11 cellular contexts compared by ENCODE assay signal in the genomic region with DNA sequence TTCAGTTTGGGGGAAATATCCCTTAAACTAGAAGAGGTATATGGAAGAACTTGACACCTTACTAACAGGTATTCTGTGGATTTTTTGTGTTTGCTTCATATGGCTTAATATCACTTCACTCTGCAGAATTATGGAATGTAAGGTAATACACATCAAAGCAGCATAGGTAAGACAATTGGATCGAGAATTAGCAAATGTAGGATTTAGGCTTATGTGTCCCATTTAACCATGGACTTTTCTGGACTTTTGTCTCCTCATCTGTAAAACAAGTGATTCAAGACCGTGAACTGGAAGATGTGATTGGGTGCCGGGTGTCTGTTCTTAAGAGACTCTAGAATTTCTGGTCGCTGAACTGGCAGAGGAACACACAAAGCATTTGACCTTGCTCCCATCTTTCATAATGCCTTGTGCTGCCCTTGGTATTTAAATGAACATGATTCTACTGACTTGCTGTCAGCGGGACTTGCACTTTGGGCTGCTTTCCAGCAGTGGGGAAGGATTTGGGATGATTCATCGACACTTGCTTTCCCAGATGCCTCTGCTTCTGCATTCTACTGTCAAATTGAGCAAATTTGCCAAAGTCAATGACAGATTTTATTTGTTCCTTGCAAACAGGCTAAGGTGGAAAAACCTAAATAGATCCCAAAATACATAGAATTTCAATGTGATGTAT.
DNase-seq lines count a peak whose midpoint lies in the region; ATAC-seq and TF ChIP-seq lines count a peak whose summit lies in the region.
"Had no signal": no experiment of that assay in that cellular context is flagged by ENCODE, and none has a peak within 500 bp of the region (broad histone marks: within the 10 kb centered on the region; RNA-seq: fewer than 3 reads in every experiment).

No MANE protein-coding gene starts in this region.

- peaks cover 4% of the 10 kb centered on the region; the same call in 1 of the 2 replicates for H4K20me1 ChIP-seq in GM23338 (replicated peaks; ENCODE audit: insufficient read depth)

- DNase-seq in AG09319 (ENCODE audit: extremely low read depth, low read depth) (peak; percentile 19), HT1080 (ENCODE audit: low read depth) (peak; percentile 52), brain microvascular endothelial cell (peak; percentile 70), kidney tubule cell (ENCODE audit: low spot score) (peak; percentile 78), endodermal cell (no peak), ecto neural progenitor cell (ENCODE audit: low spot score) (no peak), GM23338 (ENCODE audit: low spot score) (no peak)
- DNase-seq: NCI-H1048 had no signal

- H3K9ac ChIP-seq in endodermal cell (ENCODE audit: extremely low read depth, low read length, poor library complexity, severe bottlenecking), result no peak overlapping the region

- no peaks in the 10 kb centered on the region for H3K36me3 ChIP-seq in brain microvascular endothelial cell (replicated peaks)
- no peaks in the 10 kb centered on the region for H3K36me3 ChIP-seq in endodermal cell (ENCODE audit: control insufficient read depth, insufficient read depth, low read length)
- no peaks in the 10 kb centered on the region for H3K36me3 ChIP-seq in GM23338 (ENCODE audit: insufficient read depth)

- WGBS in endodermal cell (ENCODE audit: insufficient coverage in 1 of 2, insufficient read length in 1 of 2), 2 experiments, result 92 to 95% methylated on average over 4 to 6 of the region's 6 CpGs

- H3K79me2 ChIP-seq in GM23338 (replicated peaks; ENCODE audit: insufficient read depth), result no peaks in the 10 kb centered on the region

- H3K36me3 Mint-ChIP-seq in endodermal cell (ENCODE audit: low read depth) (no peaks in the 10 kb centered on the region), GM23338 (ENCODE audit: low read depth) (no peaks in the 10 kb centered on the region)

- H3F3A ChIP-seq in GM23338 (replicated peaks; ENCODE audit: low read depth), result no peaks in the 10 kb centered on the region

- H3K9me3 ChIP-seq in endodermal cell (ENCODE audit: control insufficient read depth, low read length), result no peaks in the 10 kb centered on the region

- H3K4me1 ChIP-seq in endodermal cell (ENCODE audit: control insufficient read depth, insufficient read depth, low read length) (no peaks in the 10 kb centered on the region), GM23338 (ENCODE audit: insufficient read depth) (no peaks in the 10 kb centered on the region)

- no peak overlapping the region for H3K27ac ChIP-seq in brain microvascular endothelial cell
- no peak overlapping the region for H3K27ac ChIP-seq in endodermal cell (ENCODE audit: low read depth, low read length)
- H3K27ac ChIP-seq in GM23338 (ENCODE audit: low read depth), result no peak overlapping the region

- no peak for ATAC-seq in GM18907 (IDR thresholded peaks at IDR 0.05; ENCODE audit: unreplicated experiment)
- no peak for ATAC-seq in GM23338
- ATAC-seq: esophagus mucosa had no signal

- H3K4me3 ChIP-seq in brain microvascular endothelial cell (ENCODE audit: low read depth, low read length) (no peak overlapping the region), endodermal cell (ENCODE audit: low read length) (no peak overlapping the region), GM23338 (no peak overlapping the region)

- no peak overlapping the region for H2AFZ ChIP-seq in GM23338

- no peaks in the 10 kb centered on the region for H3K9me2 ChIP-seq in GM23338 (ENCODE audit: insufficient read depth)

- peaks cover 6% of the 10 kb centered on the region for H3K4me1 Mint-ChIP-seq in endodermal cell
- peaks cover 6% of the 10 kb centered on the region for H3K4me1 Mint-ChIP-seq in GM23338

- H3K4me3 Mint-ChIP-seq in endodermal cell, result no peak overlapping the region
- H3K4me3 Mint-ChIP-seq in GM23338, result no peak overlapping the region
- H3K4me3 Mint-ChIP-seq: CD14-positive monocyte had no signal

- no peak overlapping the region for H3K4me2 ChIP-seq in GM23338

- TF ChIP-seq CTCF in AG09319 (IDR thresholded peaks at IDR 0.05; ENCODE audit: low read depth, low read length) (no peak), brain microvascular endothelial cell (IDR thresholded peaks at IDR 0.05; ENCODE audit: low read depth, low read length, missing control alignments) (no peak), endodermal cell (conservative IDR thresholded peaks at IDR 0.05) (no peak), GM23338 (conservative IDR thresholded peaks at IDR 0.05; ENCODE audit: low read depth in 2 of 2) (no peak)

- H3K27me3 Mint-ChIP-seq in endodermal cell (ENCODE audit: insufficient read depth), result peaks cover 3% of the 10 kb centered on the region
- no peaks in the 10 kb centered on the region for H3K27me3 Mint-ChIP-seq in GM23338 (ENCODE audit: insufficient read depth, low read depth, poor library complexity)

- in situ Hi-C loops in brain microvascular endothelial cell (cut with HindIII; ENCODE audit: low pct_ligation_motif_present, low sequenced_read_pairs), result no loop called here

- H3K27ac Mint-ChIP-seq in endodermal cell (no peak overlapping the region), GM23338 (no peak overlapping the region)
- H3K27ac Mint-ChIP-seq: CD14-positive monocyte had no signal

- no peaks in the 10 kb centered on the region for H3K27me3 ChIP-seq in brain microvascular endothelial cell (replicated peaks)
- no peaks in the 10 kb centered on the region for H3K27me3 ChIP-seq in endodermal cell (ENCODE audit: control insufficient read depth, insufficient read depth, low read length, poor library complexity, severe bottlenecking)
- H3K27me3 ChIP-seq in GM23338 (ENCODE audit: insufficient read depth), result no peaks in the 10 kb centered on the region

- H3K9me3 Mint-ChIP-seq in endodermal cell, result no peaks in the 10 kb centered on the region
- no peaks in the 10 kb centered on the region for H3K9me3 Mint-ChIP-seq in GM23338

TF ChIP-seq in GM23338, 12 proteins besides CTCF, POLR2A, EP300 and RAD21:
- TF ChIP-seq EZH2 (IDR thresholded peaks at IDR 0.05; ENCODE audit: low read depth, unreplicated experiment), result no peak
- TF ChIP-seq EZH2phosphoT487 (IDR thresholded peaks at IDR 0.05; ENCODE audit: unreplicated experiment), result no peak
- no peak for TF ChIP-seq POLR2AphosphoS5 (IDR thresholded peaks at IDR 0.05; ENCODE audit: low read depth)

Comparison
In these comparisons a context has a peak if more than half of its experiments do, and no peak if none do; other contexts are left out.
1. DNase-seq: peak in AG09319 (single experiment), HT1080 (single experiment), brain microvascular endothelial cell (single experiment) and kidney tubule cell (single experiment); none in endodermal cell (single experiment), ecto neural progenitor cell (single experiment) and GM23338 (single experiment).